ENCODE assay signal across 17 cellular contexts in genomic region chr6:100780648-100781047, GRCh38.
DNase-seq lines count a peak whose midpoint lies in the region; FAIRE-seq and TF ChIP-seq lines count a peak whose summit lies in the region.
"Had no signal": no experiment of that assay in that cellular context is flagged by ENCODE, and none has a peak within 500 bp of the region (broad histone marks: within the 10 kb centered on the region; RNA-seq: fewer than 3 reads in every experiment).

No MANE protein-coding gene starts in this region.

- no peaks in the 10 kb centered on the region for H3K9me2 ChIP-seq in PC-9 (ENCODE audit: insufficient read depth)

- H3K27me3 ChIP-seq in PC-9 (ENCODE audit: insufficient read depth, low read depth) = no peaks in the 10 kb centered on the region
- no peaks in the 10 kb centered on the region for H3K27me3 ChIP-seq in ascending aorta
- H3K27me3 ChIP-seq: BLaER1 treated with 17β-estradiol and CSF1 and Interleukin-3, amounts not matched to agents 10 nM and 100 nM had no signal

- POLR2A ChIA-PET in PC-9 (lab: Charles Lee; ENCODE audit: unreplicated experiment) = no interaction called here

- H3K36me3 ChIP-seq in PC-9 (ENCODE audit: low read depth) (no peaks in the 10 kb centered on the region), ascending aorta (no peaks in the 10 kb centered on the region)
- H3K36me3 ChIP-seq: HAP-1 had no signal

- H3K27ac ChIP-seq in PC-9 (0 out of 2 replicates have a peak overlapping the region, but pooled peaks have one; percentile 9), ascending aorta (no peak overlapping the region)
- H3K27ac ChIP-seq: BLaER1 treated with 17β-estradiol and CSF1 and Interleukin-3, amounts not matched to agents 10 nM and 100 nM; GM23248; HL-60 had no signal

- DNase-seq in GM19239 (ENCODE audit: insufficient read length, low spot score) (no peak), PC-9 (no peak), epithelial cell of esophagus (ENCODE audit: low read depth) (peak; percentile 17), ascending aorta (ENCODE audit: low spot score in 2 of 2) (no peak)
- no peak for DNase-seq in activated CD8-positive, alpha-beta memory T cell treated with anti-CD3 and anti-CD28 coated beads, Interleukin-2, amount 50 U/mL, for 4 hours
- DNase-seq in activated naive CD4-positive, alpha-beta T cell treated with Interleukin-2 at 50 U/mL for 16 hours = no peak
- DNase-seq: Caco-2; CD4-positive, CD25-positive, alpha-beta regulatory T cell; CD8-positive, alpha-beta memory T cell; GM23248; IMR-90 had no signal

- no peak overlapping the region for H2AFZ ChIP-seq in PC-9
- H2AFZ ChIP-seq: GM23248 had no signal

- no peaks in the 10 kb centered on the region; the same call in 1 of the 2 replicates for H3F3A ChIP-seq in PC-9 (ENCODE audit: insufficient read depth, low read depth)

- peak; percentile 26 for FAIRE-seq in GM19239 (lab: Jason Lieb, UNC)
- FAIRE-seq: D721Med, G401.6, GM12891 had no signal

- CTCF ChIA-PET in PC-9 (lab: Charles Lee) = no interaction called here

- no peaks in the 10 kb centered on the region for H3K79me2 ChIP-seq in PC-9 (ENCODE audit: low read depth)

- H4K20me1 ChIP-seq in PC-9 (ENCODE audit: insufficient read depth) = no peaks in the 10 kb centered on the region

- H3K4me1 ChIP-seq in PC-9 (replicated peaks; ENCODE audit: insufficient read depth) = no peaks in the 10 kb centered on the region
- H3K4me1 ChIP-seq in ascending aorta = no peaks in the 10 kb centered on the region
- H3K4me1 ChIP-seq: BLaER1 treated with 17β-estradiol and CSF1 and Interleukin-3, amounts not matched to agents 10 nM and 100 nM; Caco-2; HAP-1 had no signal

- H3K4me3 ChIP-seq in PC-9 (no peak overlapping the region), epithelial cell of esophagus (ENCODE audit: low read length) (no peak overlapping the region), ascending aorta (no peak overlapping the region)
- H3K4me3 ChIP-seq: BLaER1 treated with 17β-estradiol and CSF1 and Interleukin-3, amounts not matched to agents 10 nM and 100 nM; GM23248; HAP-1 had no signal

- no TSS peak for BruUV-seq in PC-9 (replicated peaks; lab: Mats Ljungman, UMichigan)

- intact Hi-C loops in PC-9 (cut with micrococcal nuclease; ENCODE audit: unreplicated experiment) = no loop called here
- intact Hi-C loops in ascending aorta (cut with DNase I) = no loop called here

- no peak for TF ChIP-seq CTCF in PC-9 (conservative IDR thresholded peaks at IDR 0.05)
- no peak for TF ChIP-seq CTCF in epithelial cell of esophagus (IDR thresholded peaks at IDR 0.05; ENCODE audit: insufficient read depth, low read depth, low read length, missing control alignments)
- TF ChIP-seq CTCF in ascending aorta (IDR thresholded peaks at IDR 0.05) = no peak

- H3K9me3 ChIP-seq in PC-9 (ENCODE audit: insufficient read depth, low read depth) = no peaks in the 10 kb centered on the region
- H3K9me3 ChIP-seq in ascending aorta = no peaks in the 10 kb centered on the region
- H3K9me3 ChIP-seq: BLaER1 treated with 17β-estradiol and CSF1 and Interleukin-3, amounts not matched to agents 10 nM and 100 nM; Caco-2; HAP-1 had no signal

- no peak overlapping the region for H3K4me2 ChIP-seq in PC-9
- H3K4me2 ChIP-seq: BLaER1 treated with 17β-estradiol and CSF1 and Interleukin-3, amounts not matched to agents 10 nM and 100 nM had no signal
